ENCODE assay signal across 1 cellular context in genomic region chr12:109153711-109154434, GRCh38.
TF ChIP-seq lines count a peak whose summit lies in the region.

No MANE protein-coding gene starts in this region.

TF ChIP-seq in WTC11, 78 proteins besides CTCF, POLR2A, EP300 and RAD21 (continued from another document):
- TF ChIP-seq, protein P1, sequence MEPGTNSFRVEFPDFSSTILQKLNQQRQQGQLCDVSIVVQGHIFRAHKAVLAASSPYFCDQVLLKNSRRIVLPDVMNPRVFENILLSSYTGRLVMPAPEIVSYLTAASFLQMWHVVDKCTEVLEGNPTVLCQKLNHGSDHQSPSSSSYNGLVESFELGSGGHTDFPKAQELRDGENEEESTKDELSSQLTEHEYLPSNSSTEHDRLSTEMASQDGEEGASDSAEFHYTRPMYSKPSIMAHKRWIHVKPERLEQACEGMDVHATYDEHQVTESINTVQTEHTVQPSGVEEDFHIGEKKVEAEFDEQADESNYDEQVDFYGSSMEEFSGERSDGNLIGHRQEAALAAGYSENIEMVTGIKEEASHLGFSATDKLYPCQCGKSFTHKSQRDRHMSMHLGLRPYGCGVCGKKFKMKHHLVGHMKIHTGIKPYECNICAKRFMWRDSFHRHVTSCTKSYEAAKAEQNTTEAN (CRISPR knock-in tag; IDR thresholded peaks at IDR 0.05): no peak
- TF ChIP-seq ZNF423 (CRISPR knock-in tag; IDR thresholded peaks at IDR 0.05) (no peak), ERG (CRISPR knock-in tag; IDR thresholded peaks at IDR 0.05) (no peak), NFE2L1 (CRISPR knock-in tag; IDR thresholded peaks at IDR 0.05) (no peak), HMGA2 (CRISPR knock-in tag; IDR thresholded peaks at IDR 0.05) (no peak)
